ENCODE assay signal across 26 cellular contexts in genomic region chr20:46575394-46575793, GRCh38. TPM values are rescaled to one million over a fixed set of nuclear protein-coding genes. Genes with fewer than 3 reads are reported as not detected.
"Had no signal": no experiment of that assay in that cellular context is flagged by ENCODE, and none has a peak within 500 bp of the region (broad histone marks: within the 10 kb centered on the region; RNA-seq: fewer than 3 reads in every experiment).

No MANE protein-coding gene starts in this region.

- H3K9me3 ChIP-seq: adrenal gland, breast epithelium, MG63, SK-N-SH had no signal

- H3K27ac ChIP-seq: adrenal gland, breast epithelium, SJCRH30 had no signal

- ATAC-seq: activated CD4-positive, CD25-positive, alpha-beta regulatory T cell treated with anti-CD3 and anti-CD28 coated beads, Interleukin-2, amount 50 U/mL, for 24 hours; activated CD8-positive, alpha-beta T cell treated with anti-CD3 and anti-CD28 coated beads, Interleukin-2, amount 10 ng/mL, durations not matched to agents 7 days and 5 days; Right ventricle myocardium inferior had no signal

- H3K4me3 ChIP-seq: adrenal gland, breast epithelium, MG63, SJCRH30 had no signal

- H3K9me3 Mint-ChIP-seq: activated naive CD8-positive, alpha-beta T cell treated with anti-CD3 and anti-CD28 coated beads, Interleukin-2, amount 10 ng/mL, durations not matched to agents 7 days and 5 days had no signal

- H3K4me2 ChIP-seq: SK-N-SH had no signal

- H3K4me1 ChIP-seq: adrenal gland, breast epithelium had no signal

- H3K4me3 Mint-ChIP-seq: activated CD8-positive, alpha-beta T cell treated with anti-CD3 and anti-CD28 coated beads, Interleukin-2, amount 10 ng/mL, durations not matched to agents 7 days and 5 days; activated naive CD8-positive, alpha-beta T cell treated with anti-CD3 and anti-CD28 coated beads, Interleukin-2, amount 10 ng/mL, durations not matched to agents 7 days and 5 days had no signal

- H3K27me3 ChIP-seq: adrenal gland, breast epithelium, MG63 had no signal

- H3K27ac Mint-ChIP-seq: activated CD8-positive, alpha-beta T cell treated with anti-CD3 and anti-CD28 coated beads, Interleukin-2, amount 10 ng/mL, durations not matched to agents 7 days and 5 days; activated naive CD8-positive, alpha-beta T cell treated with anti-CD3 and anti-CD28 coated beads, Interleukin-2, amount 10 ng/mL, durations not matched to agents 7 days and 5 days had no signal

- H3K36me3 ChIP-seq: adrenal gland, breast epithelium, MG63, SJCRH30 had no signal

- H3K36me3 Mint-ChIP-seq: activated naive CD8-positive, alpha-beta T cell treated with anti-CD3 and anti-CD28 coated beads, Interleukin-2, amount 10 ng/mL, durations not matched to agents 7 days and 5 days had no signal

- H3K9ac ChIP-seq: SK-N-SH had no signal

- DNase-seq: activated CD4-positive, alpha-beta T cell treated with anti-CD3 and anti-CD28 coated beads for 4 hours; activated CD4-positive, alpha-beta T cell treated with anti-CD3 and anti-CD28 coated beads, Interleukin-2, amount 50 U/mL, for 4 hours; activated CD8-positive, alpha-beta memory T cell treated with anti-CD3 and anti-CD28 coated beads, Interleukin-2, amount 50 U/mL, for 48 hours; activated CD8-positive, alpha-beta T cell treated with anti-CD3 and anti-CD28 coated beads, Interleukin-2, amount 10 ng/mL, durations not matched to agents 7 days and 5 days; activated naive CD4-positive, alpha-beta T cell treated with anti-CD3 and anti-CD28 coated beads, Interleukin-2, amount 50 U/mL, for 16 hours; activated naive CD8-positive, alpha-beta T cell treated with anti-CD3 and anti-CD28 coated beads, Interleukin-2, amount 10 ng/mL, durations not matched to agents 7 days and 5 days; activated T-cell treated with anti-CD3 and anti-CD28 coated beads, Interleukin-2, amount 50 U/mL, for 1 hour; adrenal gland; aorta; central memory CD4-positive, alpha-beta T cell; MG63; NCI-H1105; NCI-H1436; NCI-H1694 treated with DMSO at 0.1 percent for 48 hours; NCI-H2029 treated with DMSO at 0.1 percent for 48 hours; NCI-H510A treated with DMSO at 0.1 percent for 48 hours; NCI-H69; SJCRH30; SK-N-SH; T-helper 1 cell had no signal

RNA-seq across cellular contexts. Expression of gene OCSTAMP, which starts 24.9 kb away (rescaled TPM):
- total RNA-seq: activated CD8-positive, alpha-beta T cell treated with anti-CD3 and anti-CD28 coated beads, Interleukin-2, amount 10 ng/mL, durations not matched to agents 7 days and 5 days; activated naive CD8-positive, alpha-beta T cell treated with anti-CD3 and anti-CD28 coated beads, Interleukin-2, amount 10 ng/mL, durations not matched to agents 7 days and 5 days; adrenal gland; aorta; OCI-LY7; Right ventricle myocardium inferior; RPMI7951; SJCRH30; T-helper 2 cell treated with Interferon-gamma antibody and Interleukin-4, amounts not matched to agents 100 ng/mL and 5 ng/mL, for 36 hours had no signal
- polyA plus RNA-seq: aorta, SK-N-SH had no signal
